22 cellular contexts compared by ENCODE assay signal in genomic region chr4:796206-796605, GRCh38. TPM values are rescaled to one million over a fixed set of nuclear protein-coding genes. Genes with fewer than 3 reads are reported as not detected.
DNase-seq lines count a peak whose midpoint lies in the region; ATAC-seq and TF ChIP-seq lines count a peak whose summit lies in the region.
"Had no signal": no experiment of that assay in that cellular context is flagged by ENCODE, and none has a peak within 500 bp of the region (broad histone marks: within the 10 kb centered on the region; RNA-seq: fewer than 3 reads in every experiment).

No MANE protein-coding gene starts in this region.

- H3K27me3 ChIP-seq in endodermal cell (ENCODE audit: control insufficient read depth, insufficient read depth, low read length, poor library complexity, severe bottlenecking), result peaks cover 47% of the 10 kb centered on the region
- H3K27me3 ChIP-seq: SJCRH30 had no signal

- H3K4me1 ChIP-seq in endodermal cell (ENCODE audit: control insufficient read depth, insufficient read depth, low read length), result no peaks in the 10 kb centered on the region

- H3K27me3 Mint-ChIP-seq in T-helper 17 cell, result peaks cover 20% of the 10 kb centered on the region
- peaks cover 46% of the 10 kb centered on the region for H3K27me3 Mint-ChIP-seq in endodermal cell (ENCODE audit: insufficient read depth)

- peaks cover 34% of the 10 kb centered on the region for H3K4me1 Mint-ChIP-seq in T-helper 17 cell
- H3K4me1 Mint-ChIP-seq in endodermal cell, result peaks cover 8% of the 10 kb centered on the region

- H3K27ac ChIP-seq in endodermal cell (ENCODE audit: low read depth, low read length), result no peak overlapping the region
- H3K27ac ChIP-seq: KMS-11, SJCRH30 had no signal

- no peaks in the 10 kb centered on the region for H3K36me3 ChIP-seq in endodermal cell (ENCODE audit: control insufficient read depth, insufficient read depth, low read length)
- H3K36me3 ChIP-seq: SJCRH30 had no signal

- H3K36me3 Mint-ChIP-seq in T-helper 17 cell (ENCODE audit: low read depth), result peaks cover 2% of the 10 kb centered on the region
- H3K36me3 Mint-ChIP-seq in endodermal cell (ENCODE audit: low read depth), result no peaks in the 10 kb centered on the region
- H3K36me3 Mint-ChIP-seq: CD4-positive, CD25-positive, alpha-beta regulatory T cell; IgD-negative memory B cell had no signal

- H3K27ac Mint-ChIP-seq in T-helper 17 cell, result no peak overlapping the region
- no peak overlapping the region for H3K27ac Mint-ChIP-seq in endodermal cell
- H3K27ac Mint-ChIP-seq: CD4-positive, CD25-positive, alpha-beta regulatory T cell had no signal

- ATAC-seq in Right ventricle myocardium inferior (no peak), left cardiac atrium (no peak), T-helper 17 cell (no peak)
- ATAC-seq: HCT116, PC-3, SK-N-SH treated with all-trans-retinoic acid at 6 μM for 48 hours had no signal

- peak overlapping the region; percentile 72 for H3K4me3 Mint-ChIP-seq in T-helper 17 cell
- no peak overlapping the region for H3K4me3 Mint-ChIP-seq in endodermal cell

- H3K4me3 ChIP-seq in endodermal cell (ENCODE audit: low read length), result no peak overlapping the region
- H3K4me3 ChIP-seq: SJCRH30 had no signal

- H3K9me3 Mint-ChIP-seq in endodermal cell, result no peaks in the 10 kb centered on the region

- H3K9me3 ChIP-seq in T-helper 17 cell (ENCODE audit: control insufficient read depth, low read length, poor library complexity, severe bottlenecking) (no peaks in the 10 kb centered on the region), endodermal cell (ENCODE audit: control insufficient read depth, low read length) (no peaks in the 10 kb centered on the region)
- H3K9me3 ChIP-seq: SJCRH30 had no signal

- intact Hi-C loops in Right ventricle myocardium inferior (cut with DNase I) (no loop called here), left cardiac atrium (cut with DNase I) (no loop called here)

- peak; percentile 14 for DNase-seq in Right ventricle myocardium inferior (ENCODE audit: missing footprints)
- no peak for DNase-seq in left cardiac atrium
- no peak for DNase-seq in T-helper 17 cell
- peak; percentile 16 for DNase-seq in endodermal cell
- no peak for DNase-seq in DMS53 (lab: John Stamatoyannopoulos, UW)
- DNase-seq in HT-29 (ENCODE audit: low spot score), result no peak
- no peak for DNase-seq in cerebellum (ENCODE audit: low spot score)
- DNase-seq in DMS53 treated with DMSO at 0.1 percent for 48 hours (lab: John Stamatoyannopoulos, UW; ENCODE audit: unreplicated experiment), result no peak
- DNase-seq: CD4-positive, CD25-positive, alpha-beta regulatory T cell; COR-L47; DND-41; NCI-H1092; NCI-H1436; NCI-H187 treated with DMSO at 0.1 percent for 48 hours; NCI-H524 treated with DMSO at 0.1 percent for 48 hours; NCI-H774; PC-3; SJCRH30 had no signal

- H3K9ac ChIP-seq in endodermal cell (ENCODE audit: extremely low read depth, low read length, poor library complexity, severe bottlenecking), result no peak overlapping the region
- H3K9ac ChIP-seq: KMS-11 had no signal

- WGBS in endodermal cell (ENCODE audit: insufficient coverage in 1 of 2, insufficient read length in 1 of 2), 2 experiments, result 80 to 86% methylated on average over 17 of the region's 17 CpGs

- TF ChIP-seq CTCF in endodermal cell (conservative IDR thresholded peaks at IDR 0.05), result no peak

RNA-seq across cellular contexts. Expression of gene CPLX1, which starts 29.7 kb away (rescaled TPM):
- total RNA-seq in Right ventricle myocardium inferior, result 3.1 TPM
- 1 to 10 TPM; 5.6 to 9.4 TPM for total RNA-seq in left cardiac atrium
- 1 to 10 TPM; 3.1 to 3.7 TPM for total RNA-seq in T-helper 17 cell
- 1 to 10 TPM; 1.0 to 1.9 TPM for total RNA-seq in endodermal cell
- polyA plus RNA-seq in endodermal cell (2013, experiment 1 of 2), result 0.36 TPM
- 1.0 TPM for polyA plus RNA-seq in endodermal cell (2013, experiment 2 of 2)
- 0.28 and 0.73 TPM in 2 replicates for total RNA-seq in HT-29 (2014; rRNA removed; shearing (Covaris generic))
- 3.4 TPM for total RNA-seq in cerebellum
- polyA plus RNA-seq: IgD-negative memory B cell had no signal

Comparison
In these comparisons a context has a peak if more than half of its experiments do, and no peak if none do; other contexts are left out.
1. DNase-seq: peak in Right ventricle myocardium inferior (single experiment) and endodermal cell (single experiment); none in left cardiac atrium (single experiment), T-helper 17 cell (0 of 3), DMS53 (single experiment), HT-29 (single experiment), cerebellum (single experiment) and DMS53 treated with DMSO at 0.1 percent for 48 hours (single experiment).